ENCODE assay signal across 16 cellular contexts in genomic region chr18:79446931-79447330, GRCh38.
"Had no signal": no experiment of that assay in that cellular context is flagged by ENCODE, and none has a peak within 500 bp of the region (broad histone marks: within the 10 kb centered on the region; RNA-seq: fewer than 3 reads in every experiment).

No MANE protein-coding gene starts in this region.

- H3K4me2 ChIP-seq: smooth muscle cell had no signal

- H3K27ac Mint-ChIP-seq: activated CD4-positive, alpha-beta memory T cell treated with anti-CD3 and anti-CD28 coated beads, Interleukin-2, amount 10 ng/mL, durations not matched to agents 7 days and 5 days; stimulated activated memory B cell treated with anti-CD40 and anti-IgM and Interleukin-4, amounts not matched to agents 10 μg/mL and 1 μg/mL and 100 μg/mL, for 72 hours; T-cell; type B pancreatic cell had no signal

- H3K36me3 Mint-ChIP-seq: type B pancreatic cell had no signal

- H3K27me3 Mint-ChIP-seq: activated B cell treated with CpG ODN at 0.5 μM for 24 hours; activated CD4-positive, alpha-beta memory T cell treated with anti-CD3 and anti-CD28 coated beads, Interleukin-2, amount 10 ng/mL, durations not matched to agents 7 days and 5 days; stimulated activated memory B cell treated with anti-CD40 and anti-IgM and Interleukin-4, amounts not matched to agents 10 μg/mL and 1 μg/mL and 100 μg/mL, for 72 hours; T-cell; type B pancreatic cell had no signal

- H3K27ac ChIP-seq: coronary artery, heart right ventricle had no signal

- H3K4me3 Mint-ChIP-seq: activated B cell treated with CpG ODN at 0.5 μM for 24 hours; activated CD4-positive, alpha-beta memory T cell treated with anti-CD3 and anti-CD28 coated beads, Interleukin-2, amount 10 ng/mL, durations not matched to agents 7 days and 5 days; stimulated activated memory B cell treated with anti-CD40 and anti-IgM and Interleukin-4, amounts not matched to agents 10 μg/mL and 1 μg/mL and 100 μg/mL, for 72 hours; T-cell; type B pancreatic cell had no signal

- H3K4me3 ChIP-seq: coronary artery, heart right ventricle, mucosa of descending colon, sigmoid colon, smooth muscle cell had no signal

- H3K9me3 ChIP-seq: heart right ventricle, mucosa of descending colon, sigmoid colon had no signal

- H3K27me3 ChIP-seq: heart right ventricle, sigmoid colon had no signal

- ATAC-seq: heart right ventricle; left cardiac atrium; mucosa of descending colon; stimulated activated memory B cell treated with anti-CD40 and anti-IgM and Interleukin-4, amounts not matched to agents 10 μg/mL and 1 μg/mL and 100 μg/mL, for 72 hours had no signal

- DNase-seq: activated B cell treated with CpG ODN at 0.5 μM for 24 hours; activated CD4-positive, alpha-beta memory T cell treated with anti-CD3 and anti-CD28 coated beads, Interleukin-2, amount 10 ng/mL, durations not matched to agents 7 days and 5 days; activated T-cell treated with anti-CD3 and anti-CD28 coated beads for 4 hours; cerebellar nuclear complex; heart right ventricle; islet precursor cell; left cardiac atrium; mucosa of descending colon; posterior cingulate gyrus; sigmoid colon; stimulated activated CD4-positive, alpha-beta T cell treated with anti-CD3 and anti-CD28 coated beads, Interleukin-15, amount 100 ng/mL, for 24 hours had no signal

- H3K9me3 Mint-ChIP-seq: activated B cell treated with CpG ODN at 0.5 μM for 24 hours; activated CD4-positive, alpha-beta memory T cell treated with anti-CD3 and anti-CD28 coated beads, Interleukin-2, amount 10 ng/mL, durations not matched to agents 7 days and 5 days; stimulated activated memory B cell treated with anti-CD40 and anti-IgM and Interleukin-4, amounts not matched to agents 10 μg/mL and 1 μg/mL and 100 μg/mL, for 72 hours; T-cell; type B pancreatic cell had no signal
